10 cellular contexts compared by ENCODE assay signal in the genomic region with DNA sequence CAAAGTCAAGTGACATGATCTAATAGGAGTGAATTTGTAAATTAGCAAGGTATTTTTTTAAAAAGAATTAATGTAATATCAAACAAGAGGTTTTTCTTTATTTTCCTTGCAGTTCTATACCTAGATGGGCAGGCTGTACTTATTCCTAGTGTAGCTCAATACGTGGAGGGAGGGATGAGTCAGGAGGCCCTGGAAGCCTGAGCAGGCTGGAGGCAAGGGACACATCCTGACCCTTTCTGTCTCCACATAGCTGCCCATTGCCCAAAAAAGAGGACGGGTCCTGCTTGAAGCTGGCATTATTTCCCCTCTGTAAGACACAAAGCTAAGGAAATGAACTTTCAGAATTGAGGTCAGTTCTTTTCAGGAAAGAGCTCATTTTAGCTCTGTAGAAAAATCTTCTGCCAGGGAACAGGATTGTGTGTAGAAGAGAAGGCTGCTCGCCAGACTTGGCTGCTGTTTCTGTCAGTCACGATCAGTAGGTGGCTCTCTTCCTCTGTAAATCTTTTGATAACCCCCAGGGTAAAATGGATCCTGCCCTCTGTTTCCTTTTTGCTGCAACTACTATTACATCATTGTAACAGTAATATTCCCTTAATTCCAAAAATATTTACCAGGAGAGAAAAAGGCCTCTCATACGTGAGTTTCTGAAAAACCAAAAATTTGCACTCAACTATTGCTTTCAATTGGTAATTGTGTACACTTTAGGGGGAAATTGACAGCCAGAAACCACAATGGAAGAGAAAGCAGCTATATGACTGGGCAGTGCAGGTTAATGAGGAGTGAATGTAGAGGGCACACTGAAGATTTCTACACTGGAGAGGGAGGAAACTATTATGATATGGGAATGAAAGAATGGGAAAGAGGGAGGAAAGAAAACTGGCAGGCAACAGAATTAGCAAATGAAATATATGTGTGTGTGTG. TPM values are rescaled to one million over a fixed set of nuclear protein-coding genes. Genes with fewer than 3 reads are reported as not detected.
DNase-seq lines count a peak whose midpoint lies in the region; ATAC-seq and TF ChIP-seq lines count a peak whose summit lies in the region.
"Had no signal": no experiment of that assay in that cellular context is flagged by ENCODE, and none has a peak within 500 bp of the region (broad histone marks: within the 10 kb centered on the region; RNA-seq: fewer than 3 reads in every experiment).

No MANE protein-coding gene starts in this region.

- no peak overlapping the region for H3K4me3 ChIP-seq in lower lobe of right lung

- no peaks in the 10 kb centered on the region for H3K27me3 ChIP-seq in lower lobe of right lung (ENCODE audit: low read depth)

- H3K36me3 ChIP-seq in lower lobe of right lung, result no peaks in the 10 kb centered on the region

- H3K9me3 Mint-ChIP-seq in activated T-cell treated with anti-CD3 and anti-CD28 coated beads, Interleukin-2, amount 50 U/mL, for 72 hours, result peaks cover 0 to 4% of the 10 kb centered on the region in 2 donors
- H3K9me3 Mint-ChIP-seq: activated naive CD4-positive, alpha-beta T cell treated with anti-CD3 and anti-CD28 coated beads, Interleukin-2, amount 50 U/mL, for 24 hours had no signal

- no peak overlapping the region for H3K4me3 Mint-ChIP-seq in activated T-cell treated with anti-CD3 and anti-CD28 coated beads, Interleukin-2, amount 50 U/mL, for 72 hours
- H3K4me3 Mint-ChIP-seq in T-helper 17 cell, result no peak overlapping the region
- H3K4me3 Mint-ChIP-seq: activated naive CD4-positive, alpha-beta T cell treated with anti-CD3 and anti-CD28 coated beads, Interleukin-2, amount 50 U/mL, for 24 hours had no signal

- TF ChIP-seq CTCF in lower lobe of right lung (IDR thresholded peaks at IDR 0.05), result peak; percentile 16

- peak; percentile 41 to 51 for ATAC-seq in activated T-cell treated with anti-CD3 and anti-CD28 coated beads, Interleukin-2, amount 50 U/mL, for 72 hours (replicated peaks in 1 of 2)
- peak in 1 of 2 donors; percentile 63 for ATAC-seq in lower lobe of right lung
- no peak for ATAC-seq in T-helper 17 cell

- H3K4me1 Mint-ChIP-seq in activated T-cell treated with anti-CD3 and anti-CD28 coated beads, Interleukin-2, amount 50 U/mL, for 72 hours (ENCODE audit: low read depth), result peaks cover 6% of the 10 kb centered on the region
- peaks cover 6% of the 10 kb centered on the region for H3K4me1 Mint-ChIP-seq in T-helper 17 cell

- no peaks in the 10 kb centered on the region for H3K4me1 ChIP-seq in lower lobe of right lung

- intact Hi-C loops in lower lobe of right lung (cut with DNase I), result no loop called here

- no peak overlapping the region for H3K27ac Mint-ChIP-seq in activated T-cell treated with anti-CD3 and anti-CD28 coated beads, Interleukin-2, amount 50 U/mL, for 72 hours
- H3K27ac Mint-ChIP-seq in T-helper 17 cell, result no peak overlapping the region
- H3K27ac Mint-ChIP-seq: activated naive CD4-positive, alpha-beta T cell treated with anti-CD3 and anti-CD28 coated beads, Interleukin-2, amount 50 U/mL, for 24 hours had no signal

- no peak for DNase-seq in activated T-cell treated with anti-CD3 and anti-CD28 coated beads, Interleukin-2, amount 50 U/mL, for 72 hours
- DNase-seq in activated T-cell treated with anti-CD3 and anti-CD28 coated beads for 4 hours (no peak), HCEC 1CT (peak; percentile 56), M059J (ENCODE audit: low read depth) (peak; percentile 60), amniotic epithelial cell (ENCODE audit: low read depth) (peak; percentile 12), lower lobe of right lung (peak; percentile 38), NCI-H128 (lab: John Stamatoyannopoulos, UW; ENCODE audit: unreplicated experiment) (no peak), T-helper 17 cell (no peak)

- H3K27me3 Mint-ChIP-seq in activated T-cell treated with anti-CD3 and anti-CD28 coated beads, Interleukin-2, amount 50 U/mL, for 72 hours (ENCODE audit: low read depth), result no peaks in the 10 kb centered on the region
- H3K27me3 Mint-ChIP-seq in T-helper 17 cell, result peaks cover 5% of the 10 kb centered on the region
- H3K27me3 Mint-ChIP-seq: activated naive CD4-positive, alpha-beta T cell treated with anti-CD3 and anti-CD28 coated beads, Interleukin-2, amount 50 U/mL, for 24 hours had no signal

- no peaks in the 10 kb centered on the region for H3K36me3 Mint-ChIP-seq in activated T-cell treated with anti-CD3 and anti-CD28 coated beads, Interleukin-2, amount 50 U/mL, for 72 hours (ENCODE audit: insufficient read depth in 2 of 2)
- no peaks in the 10 kb centered on the region for H3K36me3 Mint-ChIP-seq in T-helper 17 cell (ENCODE audit: low read depth)

- H3K27ac ChIP-seq in lower lobe of right lung, result no peak overlapping the region

- H3K9me3 ChIP-seq in lower lobe of right lung (no peaks in the 10 kb centered on the region), T-helper 17 cell (ENCODE audit: control insufficient read depth, low read length, poor library complexity, severe bottlenecking) (no peaks in the 10 kb centered on the region)

RNA-seq across cellular contexts. Expression of a gene that starts 12.3 kb away (rescaled TPM):
- total RNA-seq in activated T-cell treated with anti-CD3 and anti-CD28 coated beads, Interleukin-2, amount 50 U/mL, for 72 hours, result not detected
- not detected in 2 replicates for total RNA-seq in M059J (2014; rRNA removed; shearing (Covaris generic))
- not detected for total RNA-seq in lower lobe of right lung
- not detected for total RNA-seq in T-helper 17 cell
- total RNA-seq: Daoy had no signal

RNA-seq across cellular contexts. Expression of a gene that starts 12.5 kb away (rescaled TPM):
- not detected for total RNA-seq in activated T-cell treated with anti-CD3 and anti-CD28 coated beads, Interleukin-2, amount 50 U/mL, for 72 hours
- total RNA-seq in M059J (2014; rRNA removed; shearing (Covaris generic)), result not detected in 2 replicates
- not detected for total RNA-seq in lower lobe of right lung
- total RNA-seq in T-helper 17 cell, result not detected
- total RNA-seq: Daoy had no signal

RNA-seq across cellular contexts. Expression of a gene that starts 33.4 kb away (rescaled TPM):
- not detected for total RNA-seq in activated T-cell treated with anti-CD3 and anti-CD28 coated beads, Interleukin-2, amount 50 U/mL, for 72 hours
- not detected in 2 replicates for total RNA-seq in M059J (2014; rRNA removed; shearing (Covaris generic))
- not detected for total RNA-seq in lower lobe of right lung
- total RNA-seq in T-helper 17 cell, result not detected
- total RNA-seq: Daoy had no signal

RNA-seq across cellular contexts. Expression of a gene that starts 48.1 kb away (rescaled TPM):
- total RNA-seq in activated T-cell treated with anti-CD3 and anti-CD28 coated beads, Interleukin-2, amount 50 U/mL, for 72 hours, result not detected
- not detected in 2 replicates for total RNA-seq in M059J (2014; rRNA removed; shearing (Covaris generic))
- not detected for total RNA-seq in lower lobe of right lung
- total RNA-seq in T-helper 17 cell, result not detected
- total RNA-seq: Daoy had no signal

RNA-seq across cellular contexts. Expression of a gene that starts 53.0 kb away (rescaled TPM):
- not detected for total RNA-seq in activated T-cell treated with anti-CD3 and anti-CD28 coated beads, Interleukin-2, amount 50 U/mL, for 72 hours
- total RNA-seq in M059J (2014; rRNA removed; shearing (Covaris generic)), result not detected in 2 replicates
- total RNA-seq in lower lobe of right lung (not detected), T-helper 17 cell (not detected)
- total RNA-seq: Daoy had no signal

Comparison
In these comparisons a context has a peak if more than half of its experiments do, and no peak if none do; other contexts are left out.
1. DNase-seq: peak in HCEC 1CT (single experiment), M059J (single experiment), amniotic epithelial cell (single experiment) and lower lobe of right lung (single experiment); none in activated T-cell treated with anti-CD3 and anti-CD28 coated beads, Interleukin-2, amount 50 U/mL, for 72 hours (0 of 2), activated T-cell treated with anti-CD3 and anti-CD28 coated beads for 4 hours (single experiment), NCI-H128 (single experiment) and T-helper 17 cell (0 of 3).